In the genomic region with DNA sequence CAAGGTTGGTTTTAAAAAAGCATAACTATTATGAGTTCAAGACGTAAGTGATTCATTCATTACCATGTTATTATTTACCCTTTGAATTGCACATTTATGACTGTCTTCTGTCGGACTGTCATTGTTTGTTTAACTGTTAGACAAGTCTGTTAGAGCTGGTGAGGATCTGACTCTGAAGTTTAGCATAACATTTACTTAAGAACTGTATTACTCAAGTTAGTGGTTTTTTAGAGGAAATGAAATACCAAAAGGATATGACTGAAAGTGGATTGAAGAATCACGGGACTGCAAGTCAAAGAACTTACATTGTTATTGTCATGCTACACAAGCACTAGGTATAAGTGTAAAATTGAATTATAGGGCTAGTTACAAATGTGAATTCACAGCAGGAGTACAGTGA, we compare ENCODE assay signal across 8 cellular contexts. TPM values are rescaled to one million over a fixed set of nuclear protein-coding genes. Genes with fewer than 3 reads are reported as not detected.
DNase-seq lines count a peak whose midpoint lies in the region; ATAC-seq and TF ChIP-seq lines count a peak whose summit lies in the region.

No MANE protein-coding gene starts in this region.

- H3K27me3 ChIP-seq in aorta (ENCODE audit: control insufficient read depth in 1 of 2, insufficient read depth in 2 of 2, low read length in 1 of 2) = no peaks in the 10 kb centered on the region

- H3K4me3 ChIP-seq in aorta (ENCODE audit: low read length in 2 of 2) = no peak overlapping the region

- H3K4me3 Mint-ChIP-seq in activated CD8-positive, alpha-beta memory T cell treated with anti-CD3 and anti-CD28 coated beads, Interleukin-2, amount 10 ng/mL, durations not matched to agents 7 days and 5 days = peak overlapping the region; percentile 93
- H3K4me3 Mint-ChIP-seq in glutamatergic neuron (ENCODE audit: unreplicated experiment) = peak overlapping the region; percentile 58

- WGBS in aorta, 2 donors = 28 to 29% methylated on average over 3 of the region's 3 CpGs

- H3K4me1 ChIP-seq in aorta (ENCODE audit: control insufficient read depth in 1 of 2, insufficient read depth in 2 of 2, low read length in 2 of 2) = no peaks in the 10 kb centered on the region

- H3K9me3 ChIP-seq in aorta (ENCODE audit: control insufficient read depth, low read length) = no peaks in the 10 kb centered on the region

- intact Hi-C loops in aorta (cut with DNase I) = no loop called here

- H3K36me3 Mint-ChIP-seq in activated CD8-positive, alpha-beta memory T cell treated with anti-CD3 and anti-CD28 coated beads, Interleukin-2, amount 10 ng/mL, durations not matched to agents 7 days and 5 days = peaks cover 49% of the 10 kb centered on the region
- no peaks in the 10 kb centered on the region for H3K36me3 Mint-ChIP-seq in glutamatergic neuron (ENCODE audit: unreplicated experiment)

- H3K9me3 Mint-ChIP-seq in activated CD8-positive, alpha-beta memory T cell treated with anti-CD3 and anti-CD28 coated beads, Interleukin-2, amount 10 ng/mL, durations not matched to agents 7 days and 5 days (ENCODE audit: low read depth) = no peaks in the 10 kb centered on the region
- H3K9me3 Mint-ChIP-seq in glutamatergic neuron (ENCODE audit: unreplicated experiment) = peaks cover 19% of the 10 kb centered on the region

- no peaks in the 10 kb centered on the region for H3K27me3 Mint-ChIP-seq in activated CD8-positive, alpha-beta memory T cell treated with anti-CD3 and anti-CD28 coated beads, Interleukin-2, amount 10 ng/mL, durations not matched to agents 7 days and 5 days
- H3K27me3 Mint-ChIP-seq in glutamatergic neuron (ENCODE audit: unreplicated experiment) = peaks cover 17% of the 10 kb centered on the region

- peak overlapping the region; percentile 100 for H3K27ac Mint-ChIP-seq in activated CD8-positive, alpha-beta memory T cell treated with anti-CD3 and anti-CD28 coated beads, Interleukin-2, amount 10 ng/mL, durations not matched to agents 7 days and 5 days
- no peak overlapping the region for H3K27ac Mint-ChIP-seq in glutamatergic neuron (ENCODE audit: unreplicated experiment)

- peak; percentile 38 for ATAC-seq in activated CD8-positive, alpha-beta memory T cell treated with anti-CD3 and anti-CD28 coated beads, Interleukin-2, amount 10 ng/mL, durations not matched to agents 7 days and 5 days
- ATAC-seq in HG03064 (IDR thresholded peaks at IDR 0.05; ENCODE audit: low read depth, unreplicated experiment) (peak; percentile 44), aorta (ENCODE audit: low FRiP score) (no peak)

- no peak overlapping the region for H3K27ac ChIP-seq in aorta (ENCODE audit: low read depth in 1 of 2, low read length in 2 of 2)

- CTCF ChIA-PET in activated CD8-positive, alpha-beta memory T cell treated with anti-CD3 and anti-CD28 coated beads, Interleukin-2, amount 10 ng/mL, durations not matched to agents 7 days and 5 days (lab: Charles Lee) = interaction anchor here (1.0 to 4.9 kb wide), 11 partner anchors 12 to 255 kb away, joined by 3 to 49 read pairs (median 6); no protein-coding TSS in a partner anchor

- TF ChIP-seq CTCF in glutamatergic neuron (IDR thresholded peaks at IDR 0.05; ENCODE audit: partially characterized antibody, unreplicated experiment) = no peak

- no peak for DNase-seq in activated CD8-positive, alpha-beta memory T cell treated with anti-CD3 and anti-CD28 coated beads, Interleukin-2, amount 10 ng/mL, durations not matched to agents 7 days and 5 days
- no peak for DNase-seq in activated CD8-positive, alpha-beta memory T cell treated with anti-CD3 and anti-CD28 coated beads, Interleukin-2, amount 50 U/mL, for 48 hours
- DNase-seq in SIG-M5 treated with dmso at 0.1 percent for 504 hours (lab: John Stamatoyannopoulos, UW; ENCODE audit: unreplicated experiment) (peak; percentile 86), glutamatergic neuron (no peak), aorta (no peak), DMS114 treated with DMSO at 0.1 percent for 48 hours (lab: John Stamatoyannopoulos, UW; ENCODE audit: unreplicated experiment) (no peak), NCI-H1417 (lab: John Stamatoyannopoulos, UW) (no peak)

- H3K4me1 Mint-ChIP-seq in activated CD8-positive, alpha-beta memory T cell treated with anti-CD3 and anti-CD28 coated beads, Interleukin-2, amount 10 ng/mL, durations not matched to agents 7 days and 5 days = peaks cover 69% of the 10 kb centered on the region
- H3K4me1 Mint-ChIP-seq in glutamatergic neuron (ENCODE audit: low read depth, unreplicated experiment) = peaks cover 32% of the 10 kb centered on the region

- H3K36me3 ChIP-seq in aorta (ENCODE audit: control insufficient read depth in 1 of 2, insufficient read depth in 2 of 2, low read length in 1 of 2) = no peaks in the 10 kb centered on the region

RNA-seq across cellular contexts. Expression of a gene that starts 2.2 kb away (rescaled TPM):
- 10 to 100 TPM; 38.0 to 39.7 TPM for total RNA-seq in activated CD8-positive, alpha-beta memory T cell treated with anti-CD3 and anti-CD28 coated beads, Interleukin-2, amount 10 ng/mL, durations not matched to agents 7 days and 5 days
- total RNA-seq in glutamatergic neuron (ENCODE audit: unreplicated experiment) (28.3 TPM), aorta (10 to 100 TPM; 32.7 to 35.8 TPM)
- 10 to 100 TPM; 18.2 to 20.1 TPM for polyA plus RNA-seq in aorta
